In genomic region chr5:119449882-119450281, GRCh38 we compare ENCODE assay signal across 19 cellular contexts. TPM values are rescaled to one million over a fixed set of nuclear protein-coding genes. Genes with fewer than 3 reads are reported as not detected.
A peak's percentile ranks its signal among the peaks of the same experiment; 100 is the strongest.
DNase-seq lines count a peak whose midpoint lies in the region; ATAC-seq, FAIRE-seq and TF ChIP-seq lines count a peak whose summit lies in the region.
"Had no signal": no experiment of that assay in that cellular context is flagged by ENCODE, and none has a peak within 500 bp of the region (broad histone marks: within the 10 kb centered on the region; RNA-seq: fewer than 3 reads in every experiment).

No MANE protein-coding gene starts in this region.

- H3K79me2 ChIP-seq in K562 (ENCODE audit: control insufficient read depth, insufficient read depth, low read length), result peaks cover 11% of the 10 kb centered on the region; the same call in 2 of the 3 replicates

- H3K36me3 Mint-ChIP-seq in memory B cell, result no peaks in the 10 kb centered on the region
- no peaks in the 10 kb centered on the region for H3K36me3 Mint-ChIP-seq in stimulated activated memory B cell treated with anti-CD40 and anti-IgM and Interleukin-4, amounts not matched to agents 10 μg/mL and 1 μg/mL and 100 μg/mL, for 72 hours

- TF ChIP-seq EP300 in K562 (IDR thresholded peaks at IDR 0.05; ENCODE audit: low read length), result no peak

- H3K4me1 Mint-ChIP-seq in memory B cell, result peaks cover 10% of the 10 kb centered on the region
- peaks cover 39% of the 10 kb centered on the region for H3K4me1 Mint-ChIP-seq in stimulated activated memory B cell treated with anti-CD40 and anti-IgM and Interleukin-4, amounts not matched to agents 10 μg/mL and 1 μg/mL and 100 μg/mL, for 72 hours

- no peak overlapping the region for H2AFZ ChIP-seq in K562 (ENCODE audit: low read depth, low read length)

- no peak overlapping the region for H3K9ac ChIP-seq in K562 (ENCODE audit: insufficient read depth in 1 of 2, low read depth in 2 of 2, low read length in 2 of 2)

- POLR2A ChIA-PET in K562 (lab: Yijun Ruan, JAX), result no interaction called here

- no peaks in the 10 kb centered on the region; a peak in 1 of 5 replicates for H3K4me1 ChIP-seq in K562 (replicated peaks in 1 of 2; ENCODE audit: control insufficient read depth in 2 of 2, insufficient read depth in 2 of 2, low read length in 2 of 2)

- no peaks in the 10 kb centered on the region for H3K36me3 ChIP-seq in K562 (ENCODE audit: control insufficient read depth, insufficient read depth, low read length)

- H3K4me3 ChIP-seq in K562, result no peak overlapping the region

- intact Hi-C loops in K562 (cut with micrococcal nuclease), result no loop called here

- ATAC-seq in K562, result no peak
- no peak for ATAC-seq in memory B cell (ENCODE audit: low read depth)
- no peak for ATAC-seq in stimulated activated memory B cell treated with anti-CD40 and anti-IgM and Interleukin-4, amounts not matched to agents 10 μg/mL and 1 μg/mL and 100 μg/mL, for 72 hours
- ATAC-seq in GM19035 (IDR thresholded peaks at IDR 0.05; ENCODE audit: unreplicated experiment), result no peak

- no peak overlapping the region for H3K4me2 ChIP-seq in K562 (ENCODE audit: insufficient read depth, low read length)

- H4K20me1 ChIP-seq in K562 (replicated peaks; ENCODE audit: control insufficient read depth, insufficient read depth, low read length), result no peaks in the 10 kb centered on the region

- FAIRE-seq in K562 (lab: Jason Lieb, UNC), result no peak
- FAIRE-seq: A204.1, GM12892, GM18507, H1, HTR-8/SVneo had no signal

- no peaks in the 10 kb centered on the region for H3K27me3 ChIP-seq in K562 (ENCODE audit: control insufficient read depth in 2 of 2, insufficient read depth in 2 of 2, low read length in 2 of 2)

- H3K9me1 ChIP-seq in K562 (ENCODE audit: control insufficient read depth, insufficient read depth, low read length), result no peaks in the 10 kb centered on the region

- TF ChIP-seq POLR2A in K562 (conservative IDR thresholded peaks at IDR 0.05), result no peak

- no peaks in the 10 kb centered on the region for H3K9me3 Mint-ChIP-seq in memory B cell
- peaks cover 9% of the 10 kb centered on the region for H3K9me3 Mint-ChIP-seq in stimulated activated memory B cell treated with anti-CD40 and anti-IgM and Interleukin-4, amounts not matched to agents 10 μg/mL and 1 μg/mL and 100 μg/mL, for 72 hours

- H3K4me3 Mint-ChIP-seq in memory B cell, result no peak overlapping the region
- no peak overlapping the region for H3K4me3 Mint-ChIP-seq in stimulated activated memory B cell treated with anti-CD40 and anti-IgM and Interleukin-4, amounts not matched to agents 10 μg/mL and 1 μg/mL and 100 μg/mL, for 72 hours
- H3K4me3 Mint-ChIP-seq: H9 had no signal

- TF ChIP-seq CTCF in K562 (IDR thresholded peaks at IDR 0.05 in 2 of 3, conservative IDR thresholded peaks at IDR 0.05 in 1 of 3; ENCODE audit: insufficient read depth in 2 of 3, low read depth in 1 of 3, low read length in 3 of 3), result no peak

- H3K27ac Mint-ChIP-seq in memory B cell, result peak overlapping the region; percentile 51
- H3K27ac Mint-ChIP-seq in stimulated activated memory B cell treated with anti-CD40 and anti-IgM and Interleukin-4, amounts not matched to agents 10 μg/mL and 1 μg/mL and 100 μg/mL, for 72 hours, result peak overlapping the region; percentile 55
- H3K27ac Mint-ChIP-seq: H9 had no signal

- DNase-seq in K562 (ENCODE audit: extremely low read depth in 1 of 4, low spot score in 3 of 4) (no peak), memory B cell (ENCODE audit: low spot score in 2 of 2) (no peak), MV-4-11 (lab: John Stamatoyannopoulos, UW) (no peak), cerebellum (ENCODE audit: low spot score) (no peak)
- DNase-seq: ACHN; CD4-positive, alpha-beta memory T cell; DMS153; DMS79; GDM1; H9; IMR-90 had no signal

- BruUV-seq in K562 (replicated peaks; lab: Mats Ljungman, UMichigan), result no TSS peak

- CTCF ChIA-PET in K562 (lab: Yijun Ruan, JAX; ENCODE audit: low intra/inter-chr PET ratio), result no interaction called here

- H3K27me3 Mint-ChIP-seq in memory B cell, result no peaks in the 10 kb centered on the region
- no peaks in the 10 kb centered on the region for H3K27me3 Mint-ChIP-seq in stimulated activated memory B cell treated with anti-CD40 and anti-IgM and Interleukin-4, amounts not matched to agents 10 μg/mL and 1 μg/mL and 100 μg/mL, for 72 hours

- H3K27ac ChIP-seq in K562 (ENCODE audit: extremely low read depth, low read depth, low read length), result no peak overlapping the region
- H3K27ac ChIP-seq: C4-2B had no signal

- no peak for TF ChIP-seq RAD21 in K562 (CRISPR knock-in tag; conservative IDR thresholded peaks at IDR 0.05 in 1 of 2, IDR thresholded peaks at IDR 0.05 in 1 of 2)

- WGBS in K562 (ENCODE audit: insufficient coverage, low coverage, missing lambda C conversion rate), result 12% methylated on average over 3 of the region's 3 CpGs

- in situ Hi-C loops in K562 (cut with MboI), result no loop called here

- H3K9me3 ChIP-seq in K562 (replicated peaks; ENCODE audit: control insufficient read depth, insufficient read depth, low read depth, low read length), result peaks cover 7% of the 10 kb centered on the region; the same call in 1 of the 2 replicates

TF ChIP-seq in K562, 482 proteins besides CTCF, POLR2A, EP300 and RAD21:
- TF ChIP-seq CBX5 (IDR thresholded peaks at IDR 0.05; ENCODE audit: borderline replicate concordance, low read depth), result peak; percentile 71; the same call in 1 of the 2 replicates
- peak in 1 of 2 experiments; percentile 78; a peak in 2 of 3 replicates for TF ChIP-seq CBX3 (IDR thresholded peaks at IDR 0.05; ENCODE audit: borderline replicate concordance in 1 of 2, low read length in 2 of 2)
- no peak for TF ChIP-seq GATA2 (CRISPR knock-in tag; IDR thresholded peaks at IDR 0.05)
- TF ChIP-seq ZNF449 (CRISPR knock-in tag; IDR thresholded peaks at IDR 0.05), result no peak

RNA-seq across cellular contexts. Expression of gene HSD17B4, which starts 2.4 kb away (rescaled TPM):
- 60.9 and 67.5 TPM in 2 replicates for total RNA-seq in K562 (2011; cell fraction: chromatin; rRNA removed; ENCODE audit: low replicate concordance)
- total RNA-seq in K562 (2011; cell fraction: nucleolus; rRNA removed), result 23.5 and 28.4 TPM in 2 replicates
- total RNA-seq in K562 (2011; cell fraction: nucleoplasm; rRNA removed), result 32.8 and 46.1 TPM in 2 replicates
- total RNA-seq in K562 (2014; rRNA removed) (82.1 and 120 TPM in 2 replicates), K562 (2014; rRNA removed; fragmentation: Illumina TruSeq; extraction: Trizol) (108 and 110 TPM in 2 replicates), K562 (2015; rRNA removed; fragmentation: Illumina TruSeq; extraction: Trizol) (91.4 and 94.6 TPM in 2 replicates), K562 (2021) (109 and 114 TPM in 2 replicates), cerebellum (149 TPM)
- polyA plus RNA-seq in K562 (2011; rRNA removed) (157 and 187 TPM in 2 replicates), K562 (2014; fragmentation: Illumina TruSeq; extraction: Trizol) (95.4 and 119 TPM in 2 replicates), K562 (2014; fragmentation: Nextera tagmentation; extraction: Ambion mirVana) (10 to 100 TPM; 50.6 to 60.9 TPM), K562 (2014; rRNA removed) (72.5 and 76.2 TPM in 2 replicates)
- 64.0 and 120 TPM in 2 replicates for polyA plus RNA-seq in K562 (2011; cell fraction: cytosol; rRNA removed)
- polyA plus RNA-seq in K562 (2011; cell fraction: nucleus; rRNA removed), result 85.1 and 121 TPM in 2 replicates
- 93.3 and 132 TPM in 2 replicates for polyA plus RNA-seq in K562 (2012)
- 200 and 211 TPM in 2 replicates for polyA minus RNA-seq in K562 (2011; rRNA and poly(A)+ RNA removed)
- 69.9 and 88.9 TPM in 2 replicates for polyA minus RNA-seq in K562 (2011; cell fraction: cytosol; rRNA and poly(A)+ RNA removed)
- polyA minus RNA-seq in K562 (2011; cell fraction: nucleus; rRNA and poly(A)+ RNA removed), result 47.1 and 79.5 TPM in 2 replicates
